Comparison of ENCODE assay signal across 13 cellular contexts in the genomic region with DNA sequence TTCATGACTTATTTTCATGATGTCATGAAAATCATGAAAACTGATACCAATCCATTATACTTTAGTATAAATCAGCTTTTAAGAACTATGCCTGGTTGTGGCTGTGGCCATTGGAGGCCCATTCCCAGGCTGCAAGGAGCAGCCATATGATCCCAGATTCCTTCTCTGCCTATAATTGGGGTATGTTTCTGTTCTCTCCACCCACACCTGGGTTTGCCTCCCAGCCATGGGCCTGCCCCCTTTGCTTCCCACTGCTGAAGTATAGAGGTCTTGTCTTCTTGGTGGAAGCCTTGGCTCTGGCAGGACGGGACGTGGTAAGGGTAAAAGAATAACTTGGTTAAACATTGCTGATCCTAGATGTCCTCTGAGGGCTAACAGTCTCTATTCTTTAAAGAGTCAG. TPM values are rescaled to one million over a fixed set of nuclear protein-coding genes. Genes with fewer than 3 reads are reported as not detected.
DNase-seq lines count a peak whose midpoint lies in the region; ATAC-seq and TF ChIP-seq lines count a peak whose summit lies in the region.
"Had no signal": no experiment of that assay in that cellular context is flagged by ENCODE, and none has a peak within 500 bp of the region (broad histone marks: within the 10 kb centered on the region; RNA-seq: fewer than 3 reads in every experiment).

No MANE protein-coding gene starts in this region.

- H3K4me1 Mint-ChIP-seq in CD4-positive, alpha-beta memory T cell = peaks cover 17 to 34% (median 23%) of the 10 kb centered on the region in 4 donors
- H3K4me1 Mint-ChIP-seq in glutamatergic neuron (ENCODE audit: low read depth, unreplicated experiment) = no peaks in the 10 kb centered on the region

- no peaks in the 10 kb centered on the region for H3K27me3 ChIP-seq in CD4-positive, alpha-beta memory T cell (ENCODE audit: insufficient read depth, low read length)
- H3K27me3 ChIP-seq in RWPE2 (ENCODE audit: insufficient read depth, poor library complexity, severe bottlenecking) = no peaks in the 10 kb centered on the region

- H3K4me3 Mint-ChIP-seq in CD4-positive, alpha-beta memory T cell = peak overlapping the region in 7 of 8 donors; percentile 0 to 69 (median 26)
- H3K4me3 Mint-ChIP-seq in glutamatergic neuron (ENCODE audit: unreplicated experiment) = no peak overlapping the region
- H3K4me3 Mint-ChIP-seq: activated naive CD4-positive, alpha-beta T cell treated with anti-CD3 and anti-CD28 coated beads, Interleukin-2, amount 10 ng/mL, durations not matched to agents 7 days and 5 days; GM23338; WTC11 had no signal

- peaks cover 0 to 8% of the 10 kb centered on the region in 2 donors for H3K36me3 Mint-ChIP-seq in CD4-positive, alpha-beta memory T cell
- peaks cover 5% of the 10 kb centered on the region for H3K36me3 Mint-ChIP-seq in glutamatergic neuron (ENCODE audit: unreplicated experiment)
- H3K36me3 Mint-ChIP-seq: activated naive CD4-positive, alpha-beta T cell treated with anti-CD3 and anti-CD28 coated beads, Interleukin-2, amount 10 ng/mL, durations not matched to agents 7 days and 5 days; naive thymus-derived CD8-positive, alpha-beta T cell; WTC11 had no signal

- intact Hi-C loops in CD4-positive, alpha-beta memory T cell (cut with micrococcal nuclease) = loop anchor here (5.0 kb wide), 2 partner anchors 85 to 110 kb away; no protein-coding TSS in a partner anchor

- H3K27me3 Mint-ChIP-seq in CD4-positive, alpha-beta memory T cell = no peaks in the 10 kb centered on the region
- peaks cover 17% of the 10 kb centered on the region for H3K27me3 Mint-ChIP-seq in glutamatergic neuron (ENCODE audit: unreplicated experiment)
- H3K27me3 Mint-ChIP-seq: activated naive CD4-positive, alpha-beta T cell treated with anti-CD3 and anti-CD28 coated beads, Interleukin-2, amount 10 ng/mL, durations not matched to agents 7 days and 5 days; naive thymus-derived CD8-positive, alpha-beta T cell had no signal

- H3K4me3 ChIP-seq in CD4-positive, alpha-beta memory T cell (ENCODE audit: low read length in 2 of 2) = no peak overlapping the region
- H3K4me3 ChIP-seq in RWPE2 (ENCODE audit: severe bottlenecking) = peak overlapping the region; percentile 78
- H3K4me3 ChIP-seq in epithelial cell of proximal tubule (ENCODE audit: low read depth, low read length) = peak overlapping the region; percentile 88
- H3K4me3 ChIP-seq: GM23338 had no signal

- peaks cover 44% of the 10 kb centered on the region for H3K4me1 ChIP-seq in CD4-positive, alpha-beta memory T cell (ENCODE audit: insufficient read depth, low read length)
- H3K4me1 ChIP-seq in RWPE2 (ENCODE audit: insufficient read depth, poor library complexity, severe bottlenecking) = peaks cover 40% of the 10 kb centered on the region

- no peak overlapping the region for H3K27ac ChIP-seq in CD4-positive, alpha-beta memory T cell (ENCODE audit: low read depth, low read length)
- peak overlapping the region; percentile 90 for H3K27ac ChIP-seq in RWPE2 (ENCODE audit: poor library complexity, severe bottlenecking)

- H3K9me3 Mint-ChIP-seq in CD4-positive, alpha-beta memory T cell = no peaks in the 10 kb centered on the region
- peaks cover 2% of the 10 kb centered on the region for H3K9me3 Mint-ChIP-seq in glutamatergic neuron (ENCODE audit: unreplicated experiment)
- H3K9me3 Mint-ChIP-seq: activated naive CD4-positive, alpha-beta T cell treated with anti-CD3 and anti-CD28 coated beads, Interleukin-2, amount 10 ng/mL, durations not matched to agents 7 days and 5 days; GM23338; naive thymus-derived CD8-positive, alpha-beta T cell; WTC11 had no signal

- CTCF ChIA-PET in CD4-positive, alpha-beta memory T cell (lab: Charles Lee; ENCODE audit: partially characterized antibody) = interaction anchor here (1.3 kb wide), 1 partner anchor 23 kb away, joined by 4 read pairs; no protein-coding TSS in a partner anchor

- no peaks in the 10 kb centered on the region for H3K36me3 ChIP-seq in CD4-positive, alpha-beta memory T cell (ENCODE audit: insufficient read depth, low read length)
- H3K36me3 ChIP-seq in RWPE2 (ENCODE audit: low read depth) = peaks cover 63% of the 10 kb centered on the region

- H3K9me3 ChIP-seq in CD4-positive, alpha-beta memory T cell (ENCODE audit: control insufficient read depth in 1 of 2, low read length in 2 of 2) = no peaks in the 10 kb centered on the region
- no peaks in the 10 kb centered on the region for H3K9me3 ChIP-seq in RWPE2 (ENCODE audit: severe bottlenecking)

- ATAC-seq in RWPE2 (ENCODE audit: low read depth) (no peak), HG03095 (IDR thresholded peaks at IDR 0.05; ENCODE audit: unreplicated experiment) (no peak)
- ATAC-seq: GM23338; naive thymus-derived CD8-positive, alpha-beta T cell; WTC11 had no signal

- TF ChIP-seq CTCF in RWPE2 (IDR thresholded peaks at IDR 0.05; ENCODE audit: poor library complexity, severe bottlenecking) = no peak
- no peak for TF ChIP-seq CTCF in epithelial cell of proximal tubule (conservative IDR thresholded peaks at IDR 0.05; ENCODE audit: low read depth, low read length)
- TF ChIP-seq CTCF in glutamatergic neuron (IDR thresholded peaks at IDR 0.05; ENCODE audit: partially characterized antibody, unreplicated experiment) = no peak

- peak overlapping the region in 2 of 7 donors; percentile 42 to 48 for H3K27ac Mint-ChIP-seq in CD4-positive, alpha-beta memory T cell
- no peak overlapping the region for H3K27ac Mint-ChIP-seq in glutamatergic neuron (ENCODE audit: unreplicated experiment)
- H3K27ac Mint-ChIP-seq: activated naive CD4-positive, alpha-beta T cell treated with anti-CD3 and anti-CD28 coated beads, Interleukin-2, amount 10 ng/mL, durations not matched to agents 7 days and 5 days; GM23338; WTC11 had no signal

- no peak for DNase-seq in CD4-positive, alpha-beta memory T cell
- DNase-seq in RWPE2 (ENCODE audit: low spot score) (no peak), epithelial cell of proximal tubule (ENCODE audit: low read depth) (no peak), renal cortical epithelial cell (ENCODE audit: low read depth) (peak; percentile 49), glutamatergic neuron (no peak), epidermal melanocyte (ENCODE audit: insufficient read length, low spot score) (no peak)
- DNase-seq: activated naive CD4-positive, alpha-beta T cell treated with anti-CD3 and anti-CD28 coated beads, Interleukin-2, amount 10 ng/mL, durations not matched to agents 7 days and 5 days; effector CD4-positive, alpha-beta T cell; naive thymus-derived CD8-positive, alpha-beta T cell; NCI-H1092 had no signal

- POLR2A ChIA-PET in CD4-positive, alpha-beta memory T cell (lab: Charles Lee; ENCODE audit: partially characterized antibody) = no interaction called here

RNA-seq across cellular contexts. Expression of a gene that starts 2.3 kb away (rescaled TPM):
- total RNA-seq in CD4-positive, alpha-beta memory T cell = 10 to 100 TPM; 33.3 to 38.8 TPM
- 10 to 100 TPM; 10.9 to 23.1 TPM for polyA plus RNA-seq in CD4-positive, alpha-beta memory T cell
- total RNA-seq in epithelial cell of proximal tubule = 104 and 148 TPM in 2 replicates
- total RNA-seq in renal cortical epithelial cell = 266 and 361 TPM in 2 replicates
- 4.4 TPM for total RNA-seq in glutamatergic neuron (ENCODE audit: unreplicated experiment)

Comparison
In these comparisons a context has a peak if more than half of its experiments do, and no peak if none do; other contexts are left out.
1. H3K4me3 ChIP-seq: peak in RWPE2 (single experiment) and epithelial cell of proximal tubule (single experiment); none in CD4-positive, alpha-beta memory T cell (0 of 2).